In the genomic region with DNA sequence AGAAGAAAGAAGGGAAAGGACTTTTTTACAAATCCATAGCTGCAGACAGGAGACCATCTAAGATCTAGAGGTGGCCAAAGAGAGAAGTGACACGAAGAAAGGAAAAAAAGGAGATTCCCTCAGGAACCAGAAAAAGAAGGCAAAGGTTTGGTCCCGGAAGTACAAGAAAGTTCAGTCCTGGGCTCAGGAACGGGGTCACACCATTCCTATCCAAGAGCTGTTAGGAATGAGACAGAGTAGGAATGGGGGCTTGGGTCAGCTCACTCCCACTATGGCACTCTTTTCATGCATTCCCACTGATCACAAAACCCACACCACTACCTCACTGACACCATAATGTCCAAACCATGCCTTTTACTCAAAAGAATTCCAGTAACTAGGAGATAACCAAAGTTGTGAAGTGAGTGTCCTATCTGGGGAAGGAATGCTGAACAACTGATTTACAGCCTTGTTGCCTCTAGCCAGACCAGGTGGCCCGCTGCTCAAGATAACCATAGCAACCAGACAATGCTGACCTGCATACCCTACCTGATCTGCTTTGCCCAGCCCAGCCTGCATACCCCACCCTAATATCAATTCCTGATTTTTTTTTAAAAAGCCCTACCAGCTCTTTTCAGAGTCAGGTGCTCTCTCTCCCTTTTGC, we compare ENCODE assay signal across 2 cellular contexts.
TF ChIP-seq lines count a peak whose summit lies in the region.

No MANE protein-coding gene starts in this region.

TF ChIP-seq in GM23338, 12 proteins besides CTCF, POLR2A, EP300 and RAD21 (continues in another document):
- TF ChIP-seq, protein P1, sequence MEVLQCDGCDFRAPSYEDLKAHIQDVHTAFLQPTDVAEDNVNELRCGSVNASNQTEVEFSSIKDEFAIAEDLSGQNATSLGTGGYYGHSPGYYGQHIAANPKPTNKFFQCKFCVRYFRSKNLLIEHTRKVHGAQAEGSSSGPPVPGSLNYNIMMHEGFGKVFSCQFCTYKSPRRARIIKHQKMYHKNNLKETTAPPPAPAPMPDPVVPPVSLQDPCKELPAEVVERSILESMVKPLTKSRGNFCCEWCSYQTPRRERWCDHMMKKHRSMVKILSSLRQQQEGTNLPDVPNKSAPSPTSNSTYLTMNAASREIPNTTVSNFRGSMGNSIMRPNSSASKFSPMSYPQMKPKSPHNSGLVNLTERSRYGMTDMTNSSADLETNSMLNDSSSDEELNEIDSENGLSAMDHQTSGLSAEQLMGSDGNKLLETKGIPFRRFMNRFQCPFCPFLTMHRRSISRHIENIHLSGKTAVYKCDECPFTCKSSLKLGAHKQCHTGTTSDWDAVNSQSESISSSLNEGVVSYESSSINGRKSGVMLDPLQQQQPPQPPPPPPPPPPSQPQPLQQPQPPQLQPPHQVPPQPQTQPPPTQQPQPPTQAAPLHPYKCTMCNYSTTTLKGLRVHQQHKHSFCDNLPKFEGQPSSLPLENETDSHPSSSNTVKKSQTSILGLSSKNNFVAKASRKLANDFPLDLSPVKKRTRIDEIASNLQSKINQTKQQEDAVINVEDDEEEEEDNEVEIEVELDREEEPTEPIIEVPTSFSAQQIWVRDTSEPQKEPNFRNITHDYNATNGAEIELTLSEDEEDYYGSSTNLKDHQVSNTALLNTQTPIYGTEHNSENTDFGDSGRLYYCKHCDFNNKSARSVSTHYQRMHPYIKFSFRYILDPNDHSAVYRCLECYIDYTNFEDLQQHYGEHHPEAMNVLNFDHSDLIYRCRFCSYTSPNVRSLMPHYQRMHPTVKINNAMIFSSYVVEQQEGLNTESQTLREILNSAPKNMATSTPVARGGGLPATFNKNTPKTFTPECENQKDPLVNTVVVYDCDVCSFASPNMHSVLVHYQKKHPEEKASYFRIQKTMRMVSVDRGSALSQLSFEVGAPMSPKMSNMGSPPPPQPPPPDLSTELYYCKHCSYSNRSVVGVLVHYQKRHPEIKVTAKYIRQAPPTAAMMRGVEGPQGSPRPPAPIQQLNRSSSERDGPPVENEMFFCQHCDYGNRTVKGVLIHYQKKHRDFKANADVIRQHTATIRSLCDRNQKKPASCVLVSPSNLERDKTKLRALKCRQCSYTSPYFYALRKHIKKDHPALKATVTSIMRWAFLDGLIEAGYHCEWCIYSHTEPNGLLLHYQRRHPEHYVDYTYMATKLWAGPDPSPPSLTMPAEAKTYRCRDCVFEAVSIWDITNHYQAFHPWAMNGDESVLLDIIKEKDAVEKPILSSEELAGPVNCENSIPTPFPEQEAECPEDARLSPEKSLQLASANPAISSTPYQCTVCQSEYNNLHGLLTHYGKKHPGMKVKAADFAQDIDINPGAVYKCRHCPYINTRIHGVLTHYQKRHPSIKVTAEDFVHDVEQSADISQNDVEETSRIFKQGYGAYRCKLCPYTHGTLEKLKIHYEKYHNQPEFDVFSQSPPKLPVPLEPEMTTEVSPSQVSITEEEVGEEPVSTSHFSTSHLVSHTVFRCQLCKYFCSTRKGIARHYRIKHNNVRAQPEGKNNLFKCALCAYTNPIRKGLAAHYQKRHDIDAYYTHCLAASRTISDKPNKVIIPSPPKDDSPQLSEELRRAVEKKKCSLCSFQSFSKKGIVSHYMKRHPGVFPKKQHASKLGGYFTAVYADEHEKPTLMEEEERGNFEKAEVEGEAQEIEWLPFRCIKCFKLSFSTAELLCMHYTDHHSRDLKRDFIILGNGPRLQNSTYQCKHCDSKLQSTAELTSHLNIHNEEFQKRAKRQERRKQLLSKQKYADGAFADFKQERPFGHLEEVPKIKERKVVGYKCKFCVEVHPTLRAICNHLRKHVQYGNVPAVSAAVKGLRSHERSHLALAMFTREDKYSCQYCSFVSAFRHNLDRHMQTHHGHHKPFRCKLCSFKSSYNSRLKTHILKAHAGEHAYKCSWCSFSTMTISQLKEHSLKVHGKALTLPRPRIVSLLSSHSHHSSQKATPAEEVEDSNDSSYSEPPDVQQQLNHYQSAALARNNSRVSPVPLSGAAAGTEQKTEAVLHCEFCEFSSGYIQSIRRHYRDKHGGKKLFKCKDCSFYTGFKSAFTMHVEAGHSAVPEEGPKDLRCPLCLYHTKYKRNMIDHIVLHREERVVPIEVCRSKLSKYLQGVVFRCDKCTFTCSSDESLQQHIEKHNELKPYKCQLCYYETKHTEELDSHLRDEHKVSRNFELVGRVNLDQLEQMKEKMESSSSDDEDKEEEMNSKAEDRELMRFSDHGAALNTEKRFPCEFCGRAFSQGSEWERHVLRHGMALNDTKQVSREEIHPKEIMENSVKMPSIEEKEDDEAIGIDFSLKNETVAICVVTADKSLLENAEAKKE (CRISPR knock-in tag; IDR thresholded peaks at IDR 0.05): no peak
- no peak for TF ChIP-seq JUNB (IDR thresholded peaks at IDR 0.05; ENCODE audit: unreplicated experiment)
- no peak for TF ChIP-seq ZNF331 (CRISPR knock-in tag; IDR thresholded peaks at IDR 0.05; ENCODE audit: low read depth)
- TF ChIP-seq, protein P2, sequence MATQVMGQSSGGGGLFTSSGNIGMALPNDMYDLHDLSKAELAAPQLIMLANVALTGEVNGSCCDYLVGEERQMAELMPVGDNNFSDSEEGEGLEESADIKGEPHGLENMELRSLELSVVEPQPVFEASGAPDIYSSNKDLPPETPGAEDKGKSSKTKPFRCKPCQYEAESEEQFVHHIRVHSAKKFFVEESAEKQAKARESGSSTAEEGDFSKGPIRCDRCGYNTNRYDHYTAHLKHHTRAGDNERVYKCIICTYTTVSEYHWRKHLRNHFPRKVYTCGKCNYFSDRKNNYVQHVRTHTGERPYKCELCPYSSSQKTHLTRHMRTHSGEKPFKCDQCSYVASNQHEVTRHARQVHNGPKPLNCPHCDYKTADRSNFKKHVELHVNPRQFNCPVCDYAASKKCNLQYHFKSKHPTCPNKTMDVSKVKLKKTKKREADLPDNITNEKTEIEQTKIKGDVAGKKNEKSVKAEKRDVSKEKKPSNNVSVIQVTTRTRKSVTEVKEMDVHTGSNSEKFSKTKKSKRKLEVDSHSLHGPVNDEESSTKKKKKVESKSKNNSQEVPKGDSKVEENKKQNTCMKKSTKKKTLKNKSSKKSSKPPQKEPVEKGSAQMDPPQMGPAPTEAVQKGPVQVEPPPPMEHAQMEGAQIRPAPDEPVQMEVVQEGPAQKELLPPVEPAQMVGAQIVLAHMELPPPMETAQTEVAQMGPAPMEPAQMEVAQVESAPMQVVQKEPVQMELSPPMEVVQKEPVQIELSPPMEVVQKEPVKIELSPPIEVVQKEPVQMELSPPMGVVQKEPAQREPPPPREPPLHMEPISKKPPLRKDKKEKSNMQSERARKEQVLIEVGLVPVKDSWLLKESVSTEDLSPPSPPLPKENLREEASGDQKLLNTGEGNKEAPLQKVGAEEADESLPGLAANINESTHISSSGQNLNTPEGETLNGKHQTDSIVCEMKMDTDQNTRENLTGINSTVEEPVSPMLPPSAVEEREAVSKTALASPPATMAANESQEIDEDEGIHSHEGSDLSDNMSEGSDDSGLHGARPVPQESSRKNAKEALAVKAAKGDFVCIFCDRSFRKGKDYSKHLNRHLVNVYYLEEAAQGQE (IDR thresholded peaks at IDR 0.05; ENCODE audit: unreplicated experiment): no peak
- TF ChIP-seq NANOG (IDR thresholded peaks at IDR 0.05; ENCODE audit: borderline replicate concordance): no peak
- TF ChIP-seq STAT1 (IDR thresholded peaks at IDR 0.05; ENCODE audit: unreplicated experiment): no peak
- no peak for TF ChIP-seq EZH2 (IDR thresholded peaks at IDR 0.05; ENCODE audit: low read depth, unreplicated experiment)
- no peak for TF ChIP-seq EZH2phosphoT487 (IDR thresholded peaks at IDR 0.05; ENCODE audit: unreplicated experiment)

TF ChIP-seq in K562, 482 proteins besides CTCF, POLR2A, EP300 and RAD21:
- TF ChIP-seq RFX1 (IDR thresholded peaks at IDR 0.05): peak; percentile 29; the same call in 1 of the 2 replicates
- no peak for TF ChIP-seq FOS (IDR thresholded peaks at IDR 0.05; ENCODE audit: extremely low read depth, insufficient read length)
